In the genomic region with DNA sequence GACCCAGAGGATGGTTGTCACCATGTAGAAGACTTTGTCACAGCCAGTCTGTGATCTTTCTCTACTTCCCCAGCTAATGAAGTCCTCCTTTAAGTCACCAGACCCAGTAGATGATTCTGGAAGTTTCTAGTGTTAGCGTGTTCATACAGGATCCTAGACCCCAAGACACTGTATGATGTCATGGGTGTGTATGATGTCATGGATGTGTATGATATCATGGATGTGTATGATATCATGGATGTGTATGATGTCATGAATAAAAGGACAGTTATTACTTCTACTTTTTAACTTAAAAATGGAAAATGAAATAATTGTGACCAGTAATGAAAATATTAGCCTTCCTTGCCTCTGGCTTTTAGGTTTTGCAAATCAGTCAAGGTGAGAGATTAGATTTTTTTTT, we compare ENCODE assay signal across 19 cellular contexts.
"Had no signal": no experiment of that assay in that cellular context is flagged by ENCODE, and none has a peak within 500 bp of the region (broad histone marks: within the 10 kb centered on the region; RNA-seq: fewer than 3 reads in every experiment).

No MANE protein-coding gene starts in this region.

- H3K36me3 ChIP-seq: esophagus squamous epithelium, prostate gland, stomach, upper lobe of left lung had no signal

- H3K4me3 ChIP-seq: body of pancreas, esophagus squamous epithelium, prostate gland, stomach, testis, upper lobe of left lung had no signal

- H3K4me1 Mint-ChIP-seq: activated CD4-positive, alpha-beta memory T cell treated with anti-CD3 and anti-CD28 coated beads, Interleukin-2, amount 10 ng/mL, durations not matched to agents 7 days and 5 days; nephron had no signal

- H3K27me3 ChIP-seq: body of pancreas, esophagus squamous epithelium, stomach, testis, upper lobe of left lung had no signal

- H3K4me3 Mint-ChIP-seq: activated CD4-positive, alpha-beta memory T cell treated with anti-CD3 and anti-CD28 coated beads, Interleukin-2, amount 10 ng/mL, durations not matched to agents 7 days and 5 days; activated T-cell treated with anti-CD3 and anti-CD28 coated beads, Interleukin-2, amount 50 U/mL, for 24 hours; nephron had no signal

- DNase-seq: activated CD4-positive, alpha-beta memory T cell treated with anti-CD3 and anti-CD28 coated beads, Interleukin-2, amount 10 ng/mL, durations not matched to agents 7 days and 5 days; activated CD4-positive, alpha-beta T cell treated with anti-CD3 and anti-CD28 coated beads for 4 hours; activated naive CD4-positive, alpha-beta T cell treated with anti-CD3 and anti-CD28 coated beads, Interleukin-2, amount 50 U/mL, for 16 hours; activated T-cell treated with anti-CD3 and anti-CD28 coated beads, Interleukin-2, amount 50 U/mL, for 24 hours; body of pancreas; central memory CD4-positive, alpha-beta T cell; cortex of kidney; effector CD4-positive, alpha-beta T cell; esophagus squamous epithelium; glutamatergic neuron; hypothalamus; nucleus accumbens; stimulated activated CD4-positive, alpha-beta T cell treated with anti-CD3 and anti-CD28 coated beads, Interleukin-1b, Interleukin-23, amount 100 ng/mL, for 48 hours; stomach; testis; upper lobe of left lung; WERI-Rb-1 had no signal

- H3K27ac ChIP-seq: body of pancreas, esophagus squamous epithelium, prostate gland, stomach, testis, upper lobe of left lung, WERI-Rb-1 had no signal

- H3K27ac Mint-ChIP-seq: activated CD4-positive, alpha-beta memory T cell treated with anti-CD3 and anti-CD28 coated beads, Interleukin-2, amount 10 ng/mL, durations not matched to agents 7 days and 5 days; activated T-cell treated with anti-CD3 and anti-CD28 coated beads, Interleukin-2, amount 50 U/mL, for 24 hours; nephron had no signal

- H3K9me3 ChIP-seq: body of pancreas, esophagus squamous epithelium, prostate gland, stomach, testis, upper lobe of left lung had no signal

- H3K4me1 ChIP-seq: body of pancreas, esophagus squamous epithelium, prostate gland, stomach, testis, upper lobe of left lung had no signal

- H3K27me3 Mint-ChIP-seq: activated CD4-positive, alpha-beta memory T cell treated with anti-CD3 and anti-CD28 coated beads, Interleukin-2, amount 10 ng/mL, durations not matched to agents 7 days and 5 days; activated T-cell treated with anti-CD3 and anti-CD28 coated beads, Interleukin-2, amount 50 U/mL, for 24 hours had no signal

- H3K9me3 Mint-ChIP-seq: nephron had no signal
